33 cellular contexts compared by ENCODE assay signal in the genomic region with DNA sequence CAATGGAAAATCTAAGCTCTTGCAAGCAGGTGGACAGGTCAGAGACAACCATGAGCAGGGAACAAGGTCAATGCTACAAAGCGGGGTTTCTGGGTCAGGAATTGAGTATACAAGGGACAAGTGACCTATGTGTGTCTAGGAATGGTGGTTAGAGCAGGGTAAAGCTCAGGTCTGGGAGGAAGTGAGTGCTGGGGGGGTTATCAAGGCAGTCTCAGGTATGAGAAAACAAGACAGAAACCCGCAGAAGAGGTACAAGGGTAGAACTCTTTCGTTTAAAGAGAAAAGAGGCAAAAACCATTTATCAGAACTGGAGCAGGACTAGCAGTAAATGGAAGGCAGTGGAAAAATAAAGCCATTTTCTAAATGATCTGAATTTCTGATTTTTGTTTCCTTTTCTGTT.
"Had no signal": no experiment of that assay in that cellular context is flagged by ENCODE, and none has a peak within 500 bp of the region (broad histone marks: within the 10 kb centered on the region; RNA-seq: fewer than 3 reads in every experiment).

No MANE protein-coding gene starts in this region.

- H3K4me1 ChIP-seq: adrenal gland, body of pancreas, colonic mucosa had no signal

- H3K9me3 Mint-ChIP-seq: activated B cell treated with CpG ODN at 0.5 μM for 24 hours; activated CD8-positive, alpha-beta T cell treated with anti-CD3 and anti-CD28 coated beads for 36 hours; activated naive CD4-positive, alpha-beta T cell treated with anti-CD3 and anti-CD28 coated beads, Interleukin-2, amount 50 U/mL, for 24 hours; activated naive CD8-positive, alpha-beta T cell treated with anti-CD3 and anti-CD28 coated beads for 36 hours; activated naive CD8-positive, alpha-beta T cell treated with anti-CD3 and anti-CD28 coated beads, Interleukin-2, amount 50 U/mL, for 24 hours; activated T-cell treated with anti-CD3 and anti-CD28 coated beads, Interleukin-2, amount 50 U/mL, for 4 hours; activated T-helper 17 cell treated with anti-CD3 and anti-CD28 coated beads, Interleukin-2, amount 50 U/mL, for 72 hours; T-helper 1 cell treated with Interleukin-12 subunit alpha and Interleukin-12 subunit beta and Interleukin-4 antibody, amounts not matched to agents 30 μg/mL and 1 μg/mL, for 36 hours; T-helper 2 cell treated with Interferon-gamma antibody and Interleukin-4, amounts not matched to agents 5 μg/mL and 100 μg/mL, for 36 hours had no signal

- H3K27ac ChIP-seq: adrenal gland, body of pancreas, colonic mucosa, epithelial cell of prostate, WERI-Rb-1 had no signal

- FAIRE-seq: endometrium, endothelial cell of umbilical vein, frontal cortex had no signal

- H3K4me1 Mint-ChIP-seq: activated B cell treated with CpG ODN at 0.5 μM for 24 hours; activated naive CD4-positive, alpha-beta T cell treated with anti-CD3 and anti-CD28 coated beads, Interleukin-2, amount 50 U/mL, for 24 hours; activated naive CD8-positive, alpha-beta T cell treated with anti-CD3 and anti-CD28 coated beads for 36 hours; activated naive CD8-positive, alpha-beta T cell treated with anti-CD3 and anti-CD28 coated beads, Interleukin-2, amount 50 U/mL, for 24 hours; activated T-helper 17 cell treated with anti-CD3 and anti-CD28 coated beads, Interleukin-2, amount 50 U/mL, for 72 hours had no signal

- H3K4me3 ChIP-seq: adrenal gland, body of pancreas, colonic mucosa had no signal

- H3K4me3 Mint-ChIP-seq: activated B cell treated with CpG ODN at 0.5 μM for 24 hours; activated CD8-positive, alpha-beta T cell treated with anti-CD3 and anti-CD28 coated beads for 36 hours; activated naive CD4-positive, alpha-beta T cell treated with anti-CD3 and anti-CD28 coated beads, Interleukin-2, amount 50 U/mL, for 24 hours; activated naive CD8-positive, alpha-beta T cell treated with anti-CD3 and anti-CD28 coated beads for 36 hours; activated naive CD8-positive, alpha-beta T cell treated with anti-CD3 and anti-CD28 coated beads, Interleukin-2, amount 50 U/mL, for 24 hours; activated T-cell treated with anti-CD3 and anti-CD28 coated beads, Interleukin-2, amount 50 U/mL, for 4 hours; activated T-helper 17 cell treated with anti-CD3 and anti-CD28 coated beads, Interleukin-2, amount 50 U/mL, for 72 hours; T-helper 1 cell treated with Interleukin-12 subunit alpha and Interleukin-12 subunit beta and Interleukin-4 antibody, amounts not matched to agents 30 μg/mL and 1 μg/mL, for 36 hours; T-helper 2 cell treated with Interferon-gamma antibody and Interleukin-4, amounts not matched to agents 5 μg/mL and 100 μg/mL, for 36 hours had no signal

- H3K9me3 ChIP-seq: adrenal gland, body of pancreas, colonic mucosa had no signal

- DNase-seq: activated B cell treated with CpG ODN at 0.5 μM for 24 hours; activated CD4-positive, alpha-beta T cell treated with anti-CD3 and anti-CD28 coated beads for 48 hours; activated CD4-positive, alpha-beta T cell treated with anti-CD3 and anti-CD28 coated beads, Interleukin-2, amount 50 U/mL, for 1 hour; activated CD4-positive, alpha-beta T cell treated with anti-CD3 and anti-CD28 coated beads, Interleukin-2, amount 50 U/mL, for 48 hours; activated CD8-positive, alpha-beta memory T cell treated with anti-CD3 and anti-CD28 coated beads for 24 hours; activated CD8-positive, alpha-beta T cell treated with anti-CD3 and anti-CD28 coated beads for 36 hours; activated effector memory CD4-positive, alpha-beta T cell treated with Interleukin-2 at 50 U/mL for 16 hours; activated gamma-delta T cell treated with Interleukin-2 at 50 U/mL for 16 hours; activated naive CD4-positive, alpha-beta T cell treated with Interleukin-2 at 50 U/mL for 16 hours; activated naive CD8-positive, alpha-beta T cell treated with anti-CD3 and anti-CD28 coated beads for 36 hours; activated naive CD8-positive, alpha-beta T cell treated with anti-CD3 and anti-CD28 coated beads, Interleukin-2, amount 50 U/mL, for 24 hours; activated T-cell treated with anti-CD3 and anti-CD28 coated beads, Interleukin-2, amount 50 U/mL, for 4 hours; adrenal gland; amygdala; aorta; body of pancreas; caudate nucleus; colonic mucosa; effector CD8-positive, alpha-beta T cell; foreskin fibroblast; head of caudate nucleus; T1000; WERI-Rb-1 had no signal

- H3K27me3 Mint-ChIP-seq: activated naive CD4-positive, alpha-beta T cell treated with anti-CD3 and anti-CD28 coated beads, Interleukin-2, amount 50 U/mL, for 24 hours; activated naive CD8-positive, alpha-beta T cell treated with anti-CD3 and anti-CD28 coated beads for 36 hours; activated naive CD8-positive, alpha-beta T cell treated with anti-CD3 and anti-CD28 coated beads, Interleukin-2, amount 50 U/mL, for 24 hours had no signal

- H3K27me3 ChIP-seq: adrenal gland, body of pancreas, colonic mucosa had no signal

- H3K36me3 Mint-ChIP-seq: activated naive CD4-positive, alpha-beta T cell treated with anti-CD3 and anti-CD28 coated beads, Interleukin-2, amount 50 U/mL, for 24 hours; activated naive CD8-positive, alpha-beta T cell treated with anti-CD3 and anti-CD28 coated beads for 36 hours had no signal

- ATAC-seq: activated CD4-positive, CD25-positive, alpha-beta regulatory T cell treated with anti-CD3 and anti-CD28 coated beads, Interleukin-2, amount 50 U/mL, for 24 hours; activated CD8-positive, alpha-beta T cell treated with anti-CD3 and anti-CD28 coated beads for 36 hours; activated naive CD8-positive, alpha-beta T cell treated with anti-CD3 and anti-CD28 coated beads, Interleukin-2, amount 50 U/mL, for 24 hours; activated T-cell treated with anti-CD3 and anti-CD28 coated beads, Interleukin-2, amount 50 U/mL, for 4 hours; activated T-helper 17 cell treated with anti-CD3 and anti-CD28 coated beads, Interleukin-2, amount 50 U/mL, for 72 hours; body of pancreas; esophagus mucosa had no signal

- H3K36me3 ChIP-seq: adrenal gland, colonic mucosa, WERI-Rb-1 had no signal

- H3K27ac Mint-ChIP-seq: activated B cell treated with CpG ODN at 0.5 μM for 24 hours; activated CD8-positive, alpha-beta T cell treated with anti-CD3 and anti-CD28 coated beads for 36 hours; activated naive CD4-positive, alpha-beta T cell treated with anti-CD3 and anti-CD28 coated beads, Interleukin-2, amount 50 U/mL, for 24 hours; activated naive CD8-positive, alpha-beta T cell treated with anti-CD3 and anti-CD28 coated beads for 36 hours; activated naive CD8-positive, alpha-beta T cell treated with anti-CD3 and anti-CD28 coated beads, Interleukin-2, amount 50 U/mL, for 24 hours; activated T-helper 17 cell treated with anti-CD3 and anti-CD28 coated beads, Interleukin-2, amount 50 U/mL, for 72 hours; T-helper 1 cell treated with Interleukin-12 subunit alpha and Interleukin-12 subunit beta and Interleukin-4 antibody, amounts not matched to agents 30 μg/mL and 1 μg/mL, for 36 hours; T-helper 2 cell treated with Interferon-gamma antibody and Interleukin-4, amounts not matched to agents 5 μg/mL and 100 μg/mL, for 36 hours had no signal
